ENCODE assay signal across 8 cellular contexts in the genomic region with DNA sequence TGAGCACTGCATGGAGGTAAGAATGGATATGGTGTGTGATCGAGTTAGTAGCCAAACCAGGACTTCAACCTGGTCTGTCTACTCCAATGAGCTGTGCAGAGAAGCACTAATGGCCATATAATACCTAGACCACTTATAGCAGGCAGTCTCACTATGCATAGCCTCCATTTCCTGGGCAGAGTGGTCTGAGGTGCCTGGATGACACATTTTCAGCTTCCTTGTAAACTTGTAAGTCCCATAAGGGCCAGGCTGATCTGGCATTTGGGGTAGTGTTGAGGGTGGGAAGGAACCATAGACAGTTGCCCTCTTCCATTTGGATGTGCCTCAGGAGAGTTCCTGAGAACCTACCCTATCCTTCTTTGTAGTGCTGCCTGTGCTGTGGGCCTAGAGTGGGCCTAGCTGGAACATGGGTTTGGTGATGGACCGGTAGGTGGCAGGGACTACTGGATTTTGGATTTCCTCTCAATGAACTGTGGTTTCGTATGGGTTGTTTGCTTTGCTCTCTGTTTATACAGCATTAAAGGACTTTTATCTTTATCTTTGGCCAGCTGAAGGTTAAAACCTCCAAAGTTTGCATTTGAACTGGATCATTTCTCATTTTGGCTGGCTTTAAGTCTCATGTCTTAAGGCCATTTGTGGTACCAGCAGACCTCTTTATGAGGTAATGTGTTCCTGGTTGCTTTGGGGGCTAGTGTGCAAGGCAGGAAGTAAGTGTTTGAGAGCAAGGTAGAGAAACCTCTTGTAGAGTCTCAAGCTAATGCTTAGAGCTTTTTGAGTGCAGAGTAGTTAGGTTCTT.
A peak's percentile ranks its signal among the peaks of the same experiment; 100 is the strongest.
DNase-seq lines count a peak whose midpoint lies in the region; ATAC-seq and TF ChIP-seq lines count a peak whose summit lies in the region.

No MANE protein-coding gene starts in this region.

- no peaks in the 10 kb centered on the region for H3K9me3 ChIP-seq in adipocyte (ENCODE audit: control insufficient read depth, low read length)
- no peaks in the 10 kb centered on the region for H3K9me3 ChIP-seq in heart right ventricle

- intact Hi-C loops in heart right ventricle (cut with DNase I), result loop anchor here in 4 of 10 donors (10.0 kb wide), 4 partner anchors 78 to 122 kb away; partner anchors contain the start of gene STIM1 (in 2 of the 4)

- H3K9ac ChIP-seq in adipocyte (ENCODE audit: low read length), result peak overlapping the region; percentile 20

- DNase-seq in adipocyte (ENCODE audit: low read depth) (no peak), heart right ventricle (no peak)

- ATAC-seq in GM18505 (IDR thresholded peaks at IDR 0.05; ENCODE audit: unreplicated experiment), result peak; percentile 47
- peak; percentile 39 for ATAC-seq in HG03378 (IDR thresholded peaks at IDR 0.05; ENCODE audit: unreplicated experiment)
- ATAC-seq in HG03520 (IDR thresholded peaks at IDR 0.05; ENCODE audit: unreplicated experiment), result no peak
- ATAC-seq in HG02678 (IDR thresholded peaks at IDR 0.05; ENCODE audit: unreplicated experiment), result no peak
- ATAC-seq in GM18909 (IDR thresholded peaks at IDR 0.05; ENCODE audit: poor library complexity, unreplicated experiment), result no peak
- ATAC-seq in heart right ventricle, result no peak

- H3K4me1 ChIP-seq in adipocyte (ENCODE audit: control insufficient read depth, insufficient read depth, low read length) (peaks cover 78% of the 10 kb centered on the region), heart right ventricle (peaks cover 6 to 84% (median 70%) of the 10 kb centered on the region in 9 donors)

- no peaks in the 10 kb centered on the region for H3K27me3 ChIP-seq in adipocyte (replicated peaks; ENCODE audit: control insufficient read depth, insufficient read depth, low read length)
- no peaks in the 10 kb centered on the region for H3K27me3 ChIP-seq in heart right ventricle

- no peak for TF ChIP-seq POLR2A in GM18505 (IDR thresholded peaks at IDR 0.05; ENCODE audit: borderline replicate concordance, extremely low read depth, insufficient read depth, insufficient read length)

- no peak for TF ChIP-seq CTCF in heart right ventricle (IDR thresholded peaks at IDR 0.05)

- WGBS in heart right ventricle, 2 donors, result 83% methylated on average over 3 of the region's 3 CpGs

- H3K27ac ChIP-seq in skin epidermis, result peak overlapping the region in 19 of 21 experiments; percentile 10 to 89 (median 42)
- peak overlapping the region in 1 of 10 donors; percentile 67 for H3K27ac ChIP-seq in heart right ventricle

- H3K4me3 ChIP-seq in adipocyte (ENCODE audit: low read length) (peak overlapping the region; percentile 17), skin epidermis (no peak overlapping the region), heart right ventricle (no peak overlapping the region)

- no peaks in the 10 kb centered on the region for H3K36me3 ChIP-seq in adipocyte (ENCODE audit: control insufficient read depth, insufficient read depth, low read length, severe bottlenecking)
- H3K36me3 ChIP-seq in heart right ventricle, result no peaks in the 10 kb centered on the region

Comparison
In these comparisons a context has a peak if more than half of its experiments do, and no peak if none do; other contexts are left out.
1. ATAC-seq: peak in GM18505 (single experiment) and HG03378 (single experiment); none in HG03520 (single experiment), HG02678 (single experiment), GM18909 (single experiment) and heart right ventricle (0 of 8).